In the genomic region with DNA sequence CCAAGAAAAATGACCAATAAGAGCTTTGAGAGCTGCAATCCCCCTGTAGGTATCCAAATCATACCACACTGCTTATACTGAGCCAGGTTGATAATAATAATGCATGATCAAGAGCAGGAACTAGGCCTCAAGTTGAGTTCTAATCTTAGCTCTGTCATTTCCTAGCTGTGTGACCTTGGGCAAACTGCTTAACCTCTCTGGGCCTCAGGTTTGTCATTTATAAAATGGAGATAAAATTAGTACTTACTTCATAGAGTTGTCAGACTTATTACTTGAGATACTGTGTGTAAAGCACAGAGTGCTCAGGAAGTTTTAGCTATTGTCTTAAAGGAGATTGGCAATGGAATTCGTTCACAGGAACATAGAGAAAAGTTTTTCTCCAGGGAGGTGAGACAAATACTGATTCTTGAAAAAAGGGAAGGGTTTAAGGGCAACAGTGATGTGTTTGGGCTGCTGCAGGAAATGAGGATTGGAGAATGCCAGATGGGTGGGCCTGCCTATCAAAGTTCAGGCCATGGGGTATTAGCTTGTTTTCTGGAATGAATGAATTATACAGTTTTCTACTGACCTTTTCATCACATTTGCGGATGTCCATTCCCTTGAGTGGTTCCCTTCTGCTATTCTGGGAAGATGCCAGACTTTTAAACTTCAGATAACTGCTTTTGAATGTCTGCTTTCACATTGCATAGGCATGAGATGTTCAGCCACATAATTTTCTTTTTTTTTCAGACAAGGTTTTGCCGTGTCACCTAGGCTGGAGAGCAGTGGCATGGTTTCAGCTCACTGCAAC, we compare ENCODE assay signal across 25 cellular contexts. TPM values are rescaled to one million over a fixed set of nuclear protein-coding genes. Genes with fewer than 3 reads are reported as not detected.
DNase-seq lines count a peak whose midpoint lies in the region; ATAC-seq and TF ChIP-seq lines count a peak whose summit lies in the region.
"Had no signal": no experiment of that assay in that cellular context is flagged by ENCODE, and none has a peak within 500 bp of the region (broad histone marks: within the 10 kb centered on the region; RNA-seq: fewer than 3 reads in every experiment).

No MANE protein-coding gene starts in this region.

- H3K27ac Mint-ChIP-seq in nephron = peak overlapping the region; percentile 34 to 90 (median 83)
- no peak overlapping the region for H3K27ac Mint-ChIP-seq in WTC11
- no peak overlapping the region for H3K27ac Mint-ChIP-seq in T-helper 2 cell treated with Interferon-gamma antibody and Interleukin-4, amounts not matched to agents 5 μg/mL and 100 μg/mL, for 36 hours
- no peak overlapping the region for H3K27ac Mint-ChIP-seq in activated naive CD4-positive, alpha-beta T cell treated with anti-CD3 and anti-CD28 coated beads, Interleukin-2, amount 50 U/mL, for 72 hours
- H3K27ac Mint-ChIP-seq: activated naive CD8-positive, alpha-beta T cell treated with anti-CD3 and anti-CD28 coated beads for 36 hours; activated T-cell treated with anti-CD3 and anti-CD28 coated beads, Interleukin-2, amount 50 U/mL, for 72 hours; type B pancreatic cell had no signal

- ATAC-seq in WTC11 = no peak
- no peak for ATAC-seq in GM19395 (IDR thresholded peaks at IDR 0.05; ENCODE audit: unreplicated experiment)
- no peak for ATAC-seq in activated naive CD4-positive, alpha-beta T cell treated with anti-CD3 and anti-CD28 coated beads, Interleukin-2, amount 50 U/mL, for 72 hours
- ATAC-seq: activated CD4-positive, CD25-positive, alpha-beta regulatory T cell treated with anti-CD3 and anti-CD28 coated beads, Interleukin-2, amount 50 U/mL, for 24 hours; activated T-cell treated with anti-CD3 and anti-CD28 coated beads, Interleukin-2, amount 50 U/mL, for 72 hours had no signal

- H3K36me3 Mint-ChIP-seq in nephron (ENCODE audit: low read depth) = peaks cover 14% of the 10 kb centered on the region
- peaks cover 10% of the 10 kb centered on the region for H3K36me3 Mint-ChIP-seq in WTC11
- H3K36me3 Mint-ChIP-seq in T-helper 2 cell treated with Interferon-gamma antibody and Interleukin-4, amounts not matched to agents 5 μg/mL and 100 μg/mL, for 36 hours (ENCODE audit: low read depth) = peaks cover 6% of the 10 kb centered on the region
- H3K36me3 Mint-ChIP-seq in activated naive CD4-positive, alpha-beta T cell treated with anti-CD3 and anti-CD28 coated beads, Interleukin-2, amount 50 U/mL, for 72 hours = no peaks in the 10 kb centered on the region

- no peak overlapping the region for H3K4me3 Mint-ChIP-seq in nephron
- H3K4me3 Mint-ChIP-seq in WTC11 = no peak overlapping the region
- H3K4me3 Mint-ChIP-seq in T-helper 2 cell treated with Interferon-gamma antibody and Interleukin-4, amounts not matched to agents 5 μg/mL and 100 μg/mL, for 36 hours = no peak overlapping the region
- H3K4me3 Mint-ChIP-seq: activated naive CD8-positive, alpha-beta T cell treated with anti-CD3 and anti-CD28 coated beads for 36 hours; activated T-cell treated with anti-CD3 and anti-CD28 coated beads, Interleukin-2, amount 50 U/mL, for 72 hours; type B pancreatic cell had no signal

- TF ChIP-seq CTCF in foreskin fibroblast (IDR thresholded peaks at IDR 0.05; ENCODE audit: low read depth, low read length) = no peak
- no peak for TF ChIP-seq CTCF in nephron (IDR thresholded peaks at IDR 0.05; ENCODE audit: unreplicated experiment in 3 of 3)
- no peak for TF ChIP-seq CTCF in WTC11 (IDR thresholded peaks at IDR 0.05)

- 60 to 62% methylated on average over 3 of the region's 3 CpGs for WGBS in GM23248 (ENCODE audit: low coverage in 1 of 2, low lambda C conversion rate in 2 of 2, missing lambda C conversion rate in 2 of 2), 2 experiments

- POLR2A ChIA-PET in WTC11 (lab: Charles Lee) = no interaction called here

- H3K36me3 ChIP-seq in GM23248 (ENCODE audit: low read depth) = peaks cover 12% of the 10 kb centered on the region; the same call in 1 of the 2 replicates

- H3F3A ChIP-seq in GM23248 (ENCODE audit: insufficient read depth) = peaks cover 8% of the 10 kb centered on the region; the same call in 1 of the 2 replicates

- peaks cover 22% of the 10 kb centered on the region for H3K27me3 Mint-ChIP-seq in nephron (ENCODE audit: low read depth)
- H3K27me3 Mint-ChIP-seq in WTC11 (ENCODE audit: low read depth) = peaks cover 24% of the 10 kb centered on the region
- H3K27me3 Mint-ChIP-seq in T-helper 2 cell treated with Interferon-gamma antibody and Interleukin-4, amounts not matched to agents 5 μg/mL and 100 μg/mL, for 36 hours (ENCODE audit: low read depth) = peaks cover 2% of the 10 kb centered on the region
- H3K27me3 Mint-ChIP-seq: activated naive CD8-positive, alpha-beta T cell treated with anti-CD3 and anti-CD28 coated beads for 36 hours had no signal

- 0 out of 2 replicates have a peak, but pooled peaks cover 4% of the 10 kb centered on the region for H3K4me1 ChIP-seq in GM23248 (ENCODE audit: insufficient read depth)
- H3K4me1 ChIP-seq: sigmoid colon had no signal

- H3K4me2 ChIP-seq in GM23248 (ENCODE audit: unreplicated experiment) = no peak overlapping the region

- no peaks in the 10 kb centered on the region for H3K9me3 ChIP-seq in GM23248 (ENCODE audit: low read depth)
- H3K9me3 ChIP-seq: sigmoid colon had no signal

- H3K9ac ChIP-seq in GM23248 = no peak overlapping the region

- no peaks in the 10 kb centered on the region for H3K9me2 ChIP-seq in GM23248 (ENCODE audit: insufficient read depth)

- H2AFZ ChIP-seq in GM23248 = no peak overlapping the region

- no peaks in the 10 kb centered on the region for H3K79me2 ChIP-seq in GM23248 (ENCODE audit: insufficient read depth)

- H3K27ac ChIP-seq in GM23248 = peak overlapping the region; percentile 29
- H3K27ac ChIP-seq: sigmoid colon had no signal

- in situ Hi-C loops in GM23248 (cut with MboI) = no loop called here

- CTCF ChIA-PET in WTC11 (lab: Charles Lee) = interaction anchor here (0.6 to 1.6 kb wide), 4 partner anchors 172 to 511 kb away, joined by 3 to 4 read pairs (median 4); no protein-coding TSS in a partner anchor

- H3K4me1 Mint-ChIP-seq in nephron = peaks cover 9% of the 10 kb centered on the region
- H3K4me1 Mint-ChIP-seq in WTC11 = no peaks in the 10 kb centered on the region
- H3K4me1 Mint-ChIP-seq in T-helper 2 cell treated with Interferon-gamma antibody and Interleukin-4, amounts not matched to agents 5 μg/mL and 100 μg/mL, for 36 hours (ENCODE audit: low read depth) = no peaks in the 10 kb centered on the region
- H3K4me1 Mint-ChIP-seq: activated naive CD8-positive, alpha-beta T cell treated with anti-CD3 and anti-CD28 coated beads for 36 hours had no signal

- DNase-seq in GM23248 (peak; percentile 46), amniotic epithelial cell (ENCODE audit: low read depth) (peak; percentile 60), foreskin fibroblast (peak; percentile 46 to 67), WTC11 (ENCODE audit: low spot score) (no peak)
- DNase-seq in T-helper 2 cell treated with Interferon-gamma antibody and Interleukin-4, amounts not matched to agents 5 μg/mL and 100 μg/mL, for 36 hours (ENCODE audit: low spot score) = no peak
- no peak for DNase-seq in activated naive CD4-positive, alpha-beta T cell treated with anti-CD3 and anti-CD28 coated beads, Interleukin-2, amount 50 U/mL, for 72 hours (ENCODE audit: low spot score in 2 of 2)
- DNase-seq: activated CD8-positive, alpha-beta memory T cell treated with anti-CD3 and anti-CD28 coated beads for 24 hours; activated naive CD8-positive, alpha-beta T cell treated with anti-CD3 and anti-CD28 coated beads for 36 hours; activated T-cell treated with anti-CD3 and anti-CD28 coated beads, Interleukin-2, amount 50 U/mL, for 72 hours; Calu3; Karpas-422; NCI-H1105; NCI-H2107; NCI-H524; occipital lobe; SIG-M5; sigmoid colon; stimulated activated CD4-positive, alpha-beta T cell treated with anti-CD3 and anti-CD28 coated beads, Interleukin-1b, Interleukin-23, amount 100 ng/mL, for 48 hours; stimulated activated naive CD4-positive, alpha-beta T cell; T-helper 2 cell had no signal

- no peaks in the 10 kb centered on the region for H4K20me1 ChIP-seq in GM23248 (ENCODE audit: insufficient read depth)

- H3K27me3 ChIP-seq in GM23248 (replicated peaks; ENCODE audit: insufficient read depth) = no peaks in the 10 kb centered on the region
- H3K27me3 ChIP-seq: sigmoid colon had no signal

- H3K4me3 ChIP-seq in GM23248 = no peak overlapping the region
- no peak overlapping the region for H3K4me3 ChIP-seq in foreskin fibroblast (ENCODE audit: low read depth in 1 of 2, low read length in 2 of 2)
- H3K4me3 ChIP-seq: lung, sigmoid colon had no signal

- H3K9me3 Mint-ChIP-seq in nephron (no peaks in the 10 kb centered on the region), WTC11 (no peaks in the 10 kb centered on the region)
- no peaks in the 10 kb centered on the region for H3K9me3 Mint-ChIP-seq in T-helper 2 cell treated with Interferon-gamma antibody and Interleukin-4, amounts not matched to agents 5 μg/mL and 100 μg/mL, for 36 hours
- H3K9me3 Mint-ChIP-seq in activated naive CD4-positive, alpha-beta T cell treated with anti-CD3 and anti-CD28 coated beads, Interleukin-2, amount 50 U/mL, for 72 hours = no peaks in the 10 kb centered on the region
- H3K9me3 Mint-ChIP-seq: activated naive CD8-positive, alpha-beta T cell treated with anti-CD3 and anti-CD28 coated beads for 36 hours; activated T-cell treated with anti-CD3 and anti-CD28 coated beads, Interleukin-2, amount 50 U/mL, for 72 hours; type B pancreatic cell had no signal

TF ChIP-seq in WTC11, 78 proteins besides CTCF, POLR2A, EP300 and RAD21 (continues in another document):
- TF ChIP-seq, protein P1, sequence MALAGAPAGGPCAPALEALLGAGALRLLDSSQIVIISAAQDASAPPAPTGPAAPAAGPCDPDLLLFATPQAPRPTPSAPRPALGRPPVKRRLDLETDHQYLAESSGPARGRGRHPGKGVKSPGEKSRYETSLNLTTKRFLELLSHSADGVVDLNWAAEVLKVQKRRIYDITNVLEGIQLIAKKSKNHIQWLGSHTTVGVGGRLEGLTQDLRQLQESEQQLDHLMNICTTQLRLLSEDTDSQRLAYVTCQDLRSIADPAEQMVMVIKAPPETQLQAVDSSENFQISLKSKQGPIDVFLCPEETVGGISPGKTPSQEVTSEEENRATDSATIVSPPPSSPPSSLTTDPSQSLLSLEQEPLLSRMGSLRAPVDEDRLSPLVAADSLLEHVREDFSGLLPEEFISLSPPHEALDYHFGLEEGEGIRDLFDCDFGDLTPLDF (CRISPR knock-in tag; IDR thresholded peaks at IDR 0.05) = no peak
- no peak for TF ChIP-seq SMAD3 (CRISPR knock-in tag; IDR thresholded peaks at IDR 0.05; ENCODE audit: borderline replicate concordance)

RNA-seq across cellular contexts. Expression of a gene that starts 10.2 kb away (rescaled TPM):
- total RNA-seq in GM23248 (2014; rRNA removed; shearing (Covaris generic)) = 175 and 204 TPM in 2 replicates
- polyA plus RNA-seq in GM23248 (2016; fragmentation: Nextera tagmentation; extraction: Ambion mirVana) = 675 and 702 TPM in 2 replicates
- total RNA-seq in WTC11 (2021) = 72.7 to 80.9 TPM (median 77.1 TPM) in 3 replicates
- 10 to 100 TPM; 84.7 to 88.3 TPM for total RNA-seq in activated naive CD4-positive, alpha-beta T cell treated with anti-CD3 and anti-CD28 coated beads, Interleukin-2, amount 50 U/mL, for 72 hours

RNA-seq across cellular contexts. Expression of a gene that starts 14.1 kb away (rescaled TPM):
- 24.3 and 30.7 TPM in 2 replicates for total RNA-seq in GM23248 (2014; rRNA removed; shearing (Covaris generic))
- polyA plus RNA-seq in GM23248 (2016; fragmentation: Nextera tagmentation; extraction: Ambion mirVana) = 102 and 104 TPM in 2 replicates
- 46.2 to 52.2 TPM (median 51.9 TPM) in 3 replicates for total RNA-seq in WTC11 (2021)
- 10 to 100 TPM; 53.5 to 61.6 TPM for total RNA-seq in activated naive CD4-positive, alpha-beta T cell treated with anti-CD3 and anti-CD28 coated beads, Interleukin-2, amount 50 U/mL, for 72 hours

Comparison
In these comparisons a context has a peak if more than half of its experiments do, and no peak if none do; other contexts are left out.
1. DNase-seq: peak in GM23248 (single experiment), amniotic epithelial cell (single experiment) and foreskin fibroblast (2 of 2); none in WTC11 (single experiment), T-helper 2 cell treated with Interferon-gamma antibody and Interleukin-4, amounts not matched to agents 5 μg/mL and 100 μg/mL, for 36 hours (single experiment) and activated naive CD4-positive, alpha-beta T cell treated with anti-CD3 and anti-CD28 coated beads, Interleukin-2, amount 50 U/mL, for 72 hours (0 of 2).
2. H3K27ac Mint-ChIP-seq: peak in nephron (3 of 3); none in WTC11 (single experiment), T-helper 2 cell treated with Interferon-gamma antibody and Interleukin-4, amounts not matched to agents 5 μg/mL and 100 μg/mL, for 36 hours (single experiment) and activated naive CD4-positive, alpha-beta T cell treated with anti-CD3 and anti-CD28 coated beads, Interleukin-2, amount 50 U/mL, for 72 hours (0 of 2).